In the genomic region with DNA sequence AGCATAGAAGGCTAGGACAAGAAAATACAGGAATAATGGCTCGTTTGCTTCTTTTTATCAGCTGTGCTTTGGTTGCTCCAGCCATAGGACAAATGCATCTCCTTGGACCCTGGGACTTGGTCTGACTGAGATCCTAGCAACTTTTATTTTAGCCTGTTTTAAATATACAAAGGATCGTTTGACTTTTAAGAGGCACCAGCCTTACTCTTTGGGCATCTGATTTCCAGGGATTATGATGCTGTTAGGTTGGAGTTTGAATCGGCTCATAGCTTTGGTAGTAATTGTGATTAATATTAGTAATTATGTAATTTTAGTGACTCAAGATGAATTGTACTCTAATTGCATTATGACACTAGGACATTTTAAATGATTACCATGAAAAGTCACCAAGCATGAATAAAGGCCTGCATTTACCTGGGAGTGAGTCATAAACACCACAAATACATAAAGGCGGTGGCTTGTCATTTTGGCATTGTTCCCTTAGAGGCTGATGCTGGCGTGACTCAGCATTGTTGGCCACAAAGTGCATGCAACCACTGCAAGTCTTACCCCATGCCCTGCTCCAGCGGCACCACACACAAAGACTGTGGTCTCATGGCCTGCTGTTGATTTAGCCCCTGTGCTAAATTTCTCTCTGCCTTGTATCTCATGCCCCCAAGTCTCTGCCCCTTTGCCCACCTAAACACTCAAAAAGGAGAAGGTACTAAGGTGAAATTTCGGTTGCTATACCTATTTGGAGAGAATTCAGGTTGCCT, we compare ENCODE assay signal across 7 cellular contexts. TPM values are rescaled to one million over a fixed set of nuclear protein-coding genes. Genes with fewer than 3 reads are reported as not detected.
DNase-seq lines count a peak whose midpoint lies in the region; ATAC-seq and TF ChIP-seq lines count a peak whose summit lies in the region.

No MANE protein-coding gene starts in this region.

- no peaks in the 10 kb centered on the region for H3K27me3 ChIP-seq in neutrophil
- H3K27me3 ChIP-seq in tibial artery = no peaks in the 10 kb centered on the region

- H3K4me1 ChIP-seq in neutrophil (ENCODE audit: control insufficient read depth in 1 of 2, insufficient read depth in 1 of 2, low read depth in 1 of 2, low read length in 1 of 2) = peaks cover 41 to 46% of the 10 kb centered on the region in 2 experiments
- peaks cover 0 to 4% (median 0%) of the 10 kb centered on the region in 4 donors for H3K4me1 ChIP-seq in tibial artery

- intact Hi-C loops in tibial artery (cut with DNase I; ENCODE audit: low total_unique reads) = no loop called here

- H3K9me3 ChIP-seq in neutrophil (no peaks in the 10 kb centered on the region), tibial artery (no peaks in the 10 kb centered on the region)

- TF ChIP-seq CTCF in neutrophil (IDR thresholded peaks at IDR 0.05) (no peak), tibial artery (IDR thresholded peaks at IDR 0.05) (no peak)

- ATAC-seq in GM18511 (IDR thresholded peaks at IDR 0.05; ENCODE audit: unreplicated experiment) = peak; percentile 87
- peak; percentile 95 for ATAC-seq in HG02852 (IDR thresholded peaks at IDR 0.05; ENCODE audit: unreplicated experiment)

- H3K36me3 ChIP-seq in neutrophil (peaks cover 18% of the 10 kb centered on the region), tibial artery (no peaks in the 10 kb centered on the region)

- DNase-seq in NCI-H1930 (lab: John Stamatoyannopoulos, UW) (peak; percentile 86 to 91), dermis blood vessel endothelial cell (peak; percentile 87), tibial artery (peak; percentile 37 to 68)
- DNase-seq in activated CD4-positive, alpha-beta T cell treated with anti-CD3 and anti-CD28 coated beads for 1 hour = peak; percentile 21

- peak overlapping the region in 1 of 2 experiments; percentile 14 for H3K4me3 ChIP-seq in neutrophil (ENCODE audit: low read depth in 1 of 2, low read length in 1 of 2)
- no peak overlapping the region for H3K4me3 ChIP-seq in tibial artery

- H3K27ac ChIP-seq in neutrophil (peak overlapping the region; percentile 79), tibial artery (no peak overlapping the region)

RNA-seq across cellular contexts. Expression of gene GPAT3, which starts 12.4 kb away (rescaled TPM):
- 14.8 and 20.6 TPM in 2 replicates for total RNA-seq in dermis blood vessel endothelial cell

Comparison
In these comparisons a context has a peak if more than half of its experiments do, and no peak if none do; other contexts are left out.
1. DNase-seq: peak in every context shown above with its lines; median percentile 88 in NCI-H1930; 87 in dermis blood vessel endothelial cell; 52 in tibial artery; 21 in activated CD4-positive, alpha-beta T cell treated with anti-CD3 and anti-CD28 coated beads for 1 hour.